ENCODE assay signal across 1 cellular context in the genomic region with DNA sequence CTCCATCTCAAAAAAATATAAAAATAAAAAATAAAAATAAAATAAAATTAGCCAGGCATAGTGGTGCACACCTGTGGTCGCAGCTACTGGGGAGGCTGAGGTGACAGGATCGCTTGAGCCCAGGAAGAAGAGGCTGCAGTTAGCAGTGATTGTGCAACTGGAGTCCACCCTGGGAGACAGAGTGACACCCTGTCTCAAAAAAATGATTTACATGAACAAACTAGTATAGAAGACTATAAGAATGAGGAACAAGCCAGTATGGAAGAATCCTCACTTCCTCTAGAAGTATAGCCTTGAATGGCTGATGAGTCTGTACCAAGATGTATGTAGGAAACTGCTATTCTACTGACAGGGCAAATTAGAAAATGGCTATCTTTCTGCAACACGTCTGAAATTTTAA.
A peak's percentile ranks its signal among the peaks of the same experiment; 100 is the strongest.
TF ChIP-seq lines count a peak whose summit lies in the region.

No MANE protein-coding gene starts in this region.

TF ChIP-seq in K562, 482 proteins besides CTCF, POLR2A, EP300 and RAD21 (continues in another document):
- no peak for TF ChIP-seq BRF1 (IDR thresholded peaks at IDR 0.05; ENCODE audit: borderline replicate concordance, extremely low read depth, insufficient read length)
- no peak for TF ChIP-seq SPI1 (IDR thresholded peaks at IDR 0.05; ENCODE audit: borderline replicate concordance, low read depth, low read length)
- TF ChIP-seq, protein P1, sequence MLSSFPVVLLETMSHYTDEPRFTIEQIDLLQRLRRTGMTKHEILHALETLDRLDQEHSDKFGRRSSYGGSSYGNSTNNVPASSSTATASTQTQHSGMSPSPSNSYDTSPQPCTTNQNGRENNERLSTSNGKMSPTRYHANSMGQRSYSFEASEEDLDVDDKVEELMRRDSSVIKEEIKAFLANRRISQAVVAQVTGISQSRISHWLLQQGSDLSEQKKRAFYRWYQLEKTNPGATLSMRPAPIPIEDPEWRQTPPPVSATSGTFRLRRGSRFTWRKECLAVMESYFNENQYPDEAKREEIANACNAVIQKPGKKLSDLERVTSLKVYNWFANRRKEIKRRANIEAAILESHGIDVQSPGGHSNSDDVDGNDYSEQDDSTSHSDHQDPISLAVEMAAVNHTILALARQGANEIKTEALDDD (IDR thresholded peaks at IDR 0.05): no peak
- no peak for TF ChIP-seq FUS (optimal IDR thresholded peaks at IDR 0.05; ENCODE audit: low read depth, low read length)
- peak; percentile 90 for TF ChIP-seq CEBPB (tag; IDR thresholded peaks at IDR 0.05)
- TF ChIP-seq, protein P2, sequence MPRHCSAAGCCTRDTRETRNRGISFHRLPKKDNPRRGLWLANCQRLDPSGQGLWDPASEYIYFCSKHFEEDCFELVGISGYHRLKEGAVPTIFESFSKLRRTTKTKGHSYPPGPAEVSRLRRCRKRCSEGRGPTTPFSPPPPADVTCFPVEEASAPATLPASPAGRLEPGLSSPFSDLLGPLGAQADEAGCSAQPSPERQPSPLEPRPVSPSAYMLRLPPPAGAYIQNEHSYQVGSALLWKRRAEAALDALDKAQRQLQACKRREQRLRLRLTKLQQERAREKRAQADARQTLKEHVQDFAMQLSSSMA (CRISPR knock-in tag; IDR thresholded peaks at IDR 0.05): no peak
- TF ChIP-seq CEBPG (CRISPR knock-in tag; IDR thresholded peaks at IDR 0.05): peak; percentile 47; the same call in 1 of the 2 replicates
- peak; percentile 20 to 64; a peak in 1 of 4 replicates for TF ChIP-seq CEBPG (tag; conservative IDR thresholded peaks at IDR 0.05 in 1 of 2, IDR thresholded peaks at IDR 0.05 in 1 of 2)
- TF ChIP-seq RBM22 (IDR thresholded peaks at IDR 0.05; ENCODE audit: low read depth, low read length, poor library complexity, severe bottlenecking): no peak
- no peak for TF ChIP-seq ETV6 (IDR thresholded peaks at IDR 0.05; ENCODE audit: borderline replicate concordance in 1 of 2, low read depth in 2 of 2, low read length in 1 of 2)
- TF ChIP-seq ETV6 (CRISPR knock-in tag; IDR thresholded peaks at IDR 0.05; ENCODE audit: borderline replicate concordance): no peak
- no peak for TF ChIP-seq U2AF2 (optimal IDR thresholded peaks at IDR 0.05; ENCODE audit: low read depth, low read length)
- TF ChIP-seq ZNF316 (IDR thresholded peaks at IDR 0.05): 0 out of 2 replicates have a peak, but pooled peaks have one; percentile 3
- TF ChIP-seq BRCA1 (IDR thresholded peaks at IDR 0.05): no peak
- TF ChIP-seq BRCA1 (CRISPR knock-in tag; IDR thresholded peaks at IDR 0.05): no peak
- TF ChIP-seq, protein P3, sequence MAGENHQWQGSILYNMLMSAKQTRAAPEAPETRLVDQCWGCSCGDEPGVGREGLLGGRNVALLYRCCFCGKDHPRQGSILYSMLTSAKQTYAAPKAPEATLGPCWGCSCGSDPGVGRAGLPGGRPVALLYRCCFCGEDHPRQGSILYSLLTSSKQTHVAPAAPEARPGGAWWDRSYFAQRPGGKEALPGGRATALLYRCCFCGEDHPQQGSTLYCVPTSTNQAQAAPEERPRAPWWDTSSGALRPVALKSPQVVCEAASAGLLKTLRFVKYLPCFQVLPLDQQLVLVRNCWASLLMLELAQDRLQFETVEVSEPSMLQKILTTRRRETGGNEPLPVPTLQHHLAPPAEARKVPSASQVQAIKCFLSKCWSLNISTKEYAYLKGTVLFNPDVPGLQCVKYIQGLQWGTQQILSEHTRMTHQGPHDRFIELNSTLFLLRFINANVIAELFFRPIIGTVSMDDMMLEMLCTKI (IDR thresholded peaks at IDR 0.05; ENCODE audit: partially characterized antibody): no peak
- no peak for TF ChIP-seq CCNT2 (IDR thresholded peaks at IDR 0.05; ENCODE audit: borderline replicate concordance, extremely low read depth, insufficient read length, low read depth, low read length)
- no peak for TF ChIP-seq ZNF143 (CRISPR knock-in tag; IDR thresholded peaks at IDR 0.05)
- TF ChIP-seq PTBP1 (IDR thresholded peaks at IDR 0.05; ENCODE audit: low read depth, low read length): no peak
- TF ChIP-seq, protein P4, sequence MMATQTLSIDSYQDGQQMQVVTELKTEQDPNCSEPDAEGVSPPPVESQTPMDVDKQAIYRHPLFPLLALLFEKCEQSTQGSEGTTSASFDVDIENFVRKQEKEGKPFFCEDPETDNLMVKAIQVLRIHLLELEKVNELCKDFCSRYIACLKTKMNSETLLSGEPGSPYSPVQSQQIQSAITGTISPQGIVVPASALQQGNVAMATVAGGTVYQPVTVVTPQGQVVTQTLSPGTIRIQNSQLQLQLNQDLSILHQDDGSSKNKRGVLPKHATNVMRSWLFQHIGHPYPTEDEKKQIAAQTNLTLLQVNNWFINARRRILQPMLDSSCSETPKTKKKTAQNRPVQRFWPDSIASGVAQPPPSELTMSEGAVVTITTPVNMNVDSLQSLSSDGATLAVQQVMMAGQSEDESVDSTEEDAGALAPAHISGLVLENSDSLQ (IDR thresholded peaks at IDR 0.05): peak; percentile 89
- 0 out of 2 replicates have a peak, but pooled peaks have one; percentile 2 for TF ChIP-seq RBFOX2 (IDR thresholded peaks at IDR 0.05; ENCODE audit: low read depth, low read length)
- no peak for TF ChIP-seq MEF2A (IDR thresholded peaks at IDR 0.05; ENCODE audit: control insufficient read depth, low read depth, low read length)
- TF ChIP-seq GABPB2 (CRISPR knock-in tag; conservative IDR thresholded peaks at IDR 0.05): no peak
- TF ChIP-seq NELFE (IDR thresholded peaks at IDR 0.05; ENCODE audit: insufficient read depth, insufficient read length): no peak
- no peak for TF ChIP-seq OTX1 (CRISPR knock-in tag; IDR thresholded peaks at IDR 0.05)
- TF ChIP-seq MAFK (IDR thresholded peaks at IDR 0.05; ENCODE audit: low read length): no peak
- no peak for TF ChIP-seq TRIM24 (IDR thresholded peaks at IDR 0.05)
- TF ChIP-seq, protein P5, sequence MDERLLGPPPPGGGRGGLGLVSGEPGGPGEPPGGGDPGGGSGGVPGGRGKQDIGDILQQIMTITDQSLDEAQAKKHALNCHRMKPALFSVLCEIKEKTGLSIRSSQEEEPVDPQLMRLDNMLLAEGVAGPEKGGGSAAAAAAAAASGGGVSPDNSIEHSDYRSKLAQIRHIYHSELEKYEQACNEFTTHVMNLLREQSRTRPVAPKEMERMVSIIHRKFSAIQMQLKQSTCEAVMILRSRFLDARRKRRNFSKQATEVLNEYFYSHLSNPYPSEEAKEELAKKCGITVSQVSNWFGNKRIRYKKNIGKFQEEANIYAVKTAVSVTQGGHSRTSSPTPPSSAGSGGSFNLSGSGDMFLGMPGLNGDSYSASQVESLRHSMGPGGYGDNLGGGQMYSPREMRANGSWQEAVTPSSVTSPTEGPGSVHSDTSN (CRISPR knock-in tag; IDR thresholded peaks at IDR 0.05; ENCODE audit: low read depth): no peak
- TF ChIP-seq, protein P5 (tag; conservative IDR thresholded peaks at IDR 0.05; ENCODE audit: low read depth): peak; percentile 86
- no peak for TF ChIP-seq PCBP1 (IDR thresholded peaks at IDR 0.05; ENCODE audit: low read depth, low read length, poor library complexity, severe bottlenecking)
- TF ChIP-seq, protein P6, sequence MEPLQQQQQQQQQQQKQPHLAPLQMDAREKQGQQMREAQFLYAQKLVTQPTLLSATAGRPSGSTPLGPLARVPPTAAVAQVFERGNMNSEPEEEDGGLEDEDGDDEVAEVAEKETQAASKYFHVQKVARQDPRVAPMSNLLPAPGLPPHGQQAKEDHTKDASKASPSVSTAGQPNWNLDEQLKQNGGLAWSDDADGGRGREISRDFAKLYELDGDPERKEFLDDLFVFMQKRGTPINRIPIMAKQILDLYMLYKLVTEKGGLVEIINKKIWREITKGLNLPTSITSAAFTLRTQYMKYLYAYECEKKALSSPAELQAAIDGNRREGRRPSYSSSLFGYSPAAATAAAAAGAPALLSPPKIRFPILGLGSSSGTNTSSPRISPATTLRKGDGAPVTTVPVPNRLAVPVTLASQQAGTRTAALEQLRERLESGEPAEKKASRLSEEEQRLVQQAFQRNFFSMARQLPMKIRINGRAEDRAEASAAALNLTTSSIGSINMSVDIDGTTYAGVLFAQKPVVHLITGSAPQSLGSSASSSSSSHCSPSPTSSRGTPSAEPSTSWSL (CRISPR knock-in tag; IDR thresholded peaks at IDR 0.05; ENCODE audit: borderline replicate concordance): no peak
- TF ChIP-seq, protein P7, sequence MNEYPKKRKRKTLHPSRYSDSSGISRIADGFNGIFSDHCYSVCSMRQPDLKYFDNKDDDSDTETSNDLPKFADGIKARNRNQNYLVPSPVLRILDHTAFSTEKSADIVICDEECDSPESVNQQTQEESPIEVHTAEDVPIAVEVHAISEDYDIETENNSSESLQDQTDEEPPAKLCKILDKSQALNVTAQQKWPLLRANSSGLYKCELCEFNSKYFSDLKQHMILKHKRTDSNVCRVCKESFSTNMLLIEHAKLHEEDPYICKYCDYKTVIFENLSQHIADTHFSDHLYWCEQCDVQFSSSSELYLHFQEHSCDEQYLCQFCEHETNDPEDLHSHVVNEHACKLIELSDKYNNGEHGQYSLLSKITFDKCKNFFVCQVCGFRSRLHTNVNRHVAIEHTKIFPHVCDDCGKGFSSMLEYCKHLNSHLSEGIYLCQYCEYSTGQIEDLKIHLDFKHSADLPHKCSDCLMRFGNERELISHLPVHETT (CRISPR knock-in tag; conservative IDR thresholded peaks at IDR 0.05 in 1 of 2, IDR thresholded peaks at IDR 0.05 in 1 of 2): no peak
- TF ChIP-seq MTA1 (IDR thresholded peaks at IDR 0.05; ENCODE audit: borderline replicate concordance): no peak
- TF ChIP-seq STAT5B (CRISPR knock-in tag; IDR thresholded peaks at IDR 0.05): no peak
- no peak for TF ChIP-seq GTF2E2 (tag; IDR thresholded peaks at IDR 0.05)
- TF ChIP-seq ZFP1 (CRISPR knock-in tag; IDR thresholded peaks at IDR 0.05): no peak
- TF ChIP-seq, protein P8, sequence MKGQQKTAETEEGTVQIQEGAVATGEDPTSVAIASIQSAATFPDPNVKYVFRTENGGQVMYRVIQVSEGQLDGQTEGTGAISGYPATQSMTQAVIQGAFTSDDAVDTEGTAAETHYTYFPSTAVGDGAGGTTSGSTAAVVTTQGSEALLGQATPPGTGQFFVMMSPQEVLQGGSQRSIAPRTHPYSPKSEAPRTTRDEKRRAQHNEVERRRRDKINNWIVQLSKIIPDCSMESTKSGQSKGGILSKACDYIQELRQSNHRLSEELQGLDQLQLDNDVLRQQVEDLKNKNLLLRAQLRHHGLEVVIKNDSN (CRISPR knock-in tag; IDR thresholded peaks at IDR 0.05): no peak
- peak; percentile 80 for TF ChIP-seq ZSCAN32 (CRISPR knock-in tag; IDR thresholded peaks at IDR 0.05)
- TF ChIP-seq ZNF274 (IDR thresholded peaks at IDR 0.05; ENCODE audit: borderline replicate concordance, low read depth, low read length): no peak
- TF ChIP-seq, protein P9, sequence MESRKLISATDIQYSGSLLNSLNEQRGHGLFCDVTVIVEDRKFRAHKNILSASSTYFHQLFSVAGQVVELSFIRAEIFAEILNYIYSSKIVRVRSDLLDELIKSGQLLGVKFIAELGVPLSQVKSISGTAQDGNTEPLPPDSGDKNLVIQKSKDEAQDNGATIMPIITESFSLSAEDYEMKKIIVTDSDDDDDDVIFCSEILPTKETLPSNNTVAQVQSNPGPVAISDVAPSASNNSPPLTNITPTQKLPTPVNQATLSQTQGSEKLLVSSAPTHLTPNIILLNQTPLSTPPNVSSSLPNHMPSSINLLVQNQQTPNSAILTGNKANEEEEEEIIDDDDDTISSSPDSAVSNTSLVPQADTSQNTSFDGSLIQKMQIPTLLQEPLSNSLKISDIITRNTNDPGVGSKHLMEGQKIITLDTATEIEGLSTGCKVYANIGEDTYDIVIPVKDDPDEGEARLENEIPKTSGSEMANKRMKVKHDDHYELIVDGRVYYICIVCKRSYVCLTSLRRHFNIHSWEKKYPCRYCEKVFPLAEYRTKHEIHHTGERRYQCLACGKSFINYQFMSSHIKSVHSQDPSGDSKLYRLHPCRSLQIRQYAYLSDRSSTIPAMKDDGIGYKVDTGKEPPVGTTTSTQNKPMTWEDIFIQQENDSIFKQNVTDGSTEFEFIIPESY (CRISPR knock-in tag; IDR thresholded peaks at IDR 0.05): no peak
- TF ChIP-seq GATAD2A (IDR thresholded peaks at IDR 0.05): no peak
- no peak for TF ChIP-seq KLF16 (IDR thresholded peaks at IDR 0.05)
- TF ChIP-seq MEIS2 (IDR thresholded peaks at IDR 0.05; ENCODE audit: partially characterized antibody): peak; percentile 90
- peak; percentile 22 for TF ChIP-seq ZFP36 (IDR thresholded peaks at IDR 0.05; ENCODE audit: low read depth, low read length, partially characterized antibody)
